ENCODE assay signal across 8 cellular contexts in genomic region chr19:44988896-44989563, GRCh38. TPM values are rescaled to one million over a fixed set of nuclear protein-coding genes. Genes with fewer than 3 reads are reported as not detected.
DNase-seq lines count a peak whose midpoint lies in the region; ATAC-seq, FAIRE-seq and TF ChIP-seq lines count a peak whose summit lies in the region.

No MANE protein-coding gene starts in this region.

- H3K27ac ChIP-seq in GM23338 (ENCODE audit: low read depth) (no peak overlapping the region), psoas muscle (no peak overlapping the region), aorta (ENCODE audit: low read depth in 1 of 2, low read length in 2 of 2) (no peak overlapping the region)

- H3K79me2 ChIP-seq in GM23338 (replicated peaks; ENCODE audit: insufficient read depth): no peaks in the 10 kb centered on the region

- H3K27ac Mint-ChIP-seq in GM23338: no peak overlapping the region

- H2AFZ ChIP-seq in GM23338: no peak overlapping the region

- H3K4me2 ChIP-seq in GM23338: no peak overlapping the region

- WGBS in psoas muscle, 3 donors: 64 to 70% (median 69%) methylated on average over 15 of the region's 15 CpGs
- 72 to 74% methylated on average over 15 of the region's 15 CpGs for WGBS in aorta, 2 donors

- intact Hi-C loops in psoas muscle (cut with DNase I): no loop called here
- intact Hi-C loops in aorta (cut with DNase I): no loop called here

- no peaks in the 10 kb centered on the region for H3K9me3 Mint-ChIP-seq in GM23338

- H3F3A ChIP-seq in GM23338 (replicated peaks; ENCODE audit: low read depth): no peaks in the 10 kb centered on the region

- peaks cover 14% of the 10 kb centered on the region for H3K27me3 Mint-ChIP-seq in GM23338 (ENCODE audit: insufficient read depth, low read depth, poor library complexity)

- H3K4me3 Mint-ChIP-seq in GM23338: no peak overlapping the region

- DNase-seq in Ammon's horn (ENCODE audit: low spot score) (peak; percentile 79), GM23338 (ENCODE audit: low spot score) (peak; percentile 87), RCC 7860 (ENCODE audit: low spot score) (peak; percentile 11), germinal center (ENCODE audit: low spot score) (peak; percentile 77), psoas muscle (peak; percentile 72 to 79), aorta (peak; percentile 78 to 89)
- peak; percentile 40 for DNase-seq in activated effector memory CD4-positive, alpha-beta T cell treated with Interleukin-2 at 50 U/mL for 16 hours

- no peak for FAIRE-seq in RCC 7860 (lab: Jason Lieb, UNC)

- H3K9me3 ChIP-seq in psoas muscle (no peaks in the 10 kb centered on the region), aorta (ENCODE audit: control insufficient read depth, low read length) (no peaks in the 10 kb centered on the region)

- H3K4me1 Mint-ChIP-seq in GM23338: no peaks in the 10 kb centered on the region

- H3K4me1 ChIP-seq in GM23338 (ENCODE audit: insufficient read depth): no peaks in the 10 kb centered on the region
- no peaks in the 10 kb centered on the region for H3K4me1 ChIP-seq in psoas muscle
- H3K4me1 ChIP-seq in aorta (ENCODE audit: control insufficient read depth in 1 of 2, insufficient read depth in 2 of 2, low read length in 2 of 2): no peaks in the 10 kb centered on the region

- TF ChIP-seq CTCF in GM23338 (conservative IDR thresholded peaks at IDR 0.05; ENCODE audit: low read depth in 2 of 2) (peak; percentile 68 to 88), psoas muscle (IDR thresholded peaks at IDR 0.05) (peak; percentile 39)

- no peaks in the 10 kb centered on the region for H4K20me1 ChIP-seq in GM23338 (replicated peaks; ENCODE audit: insufficient read depth)

- H3K36me3 ChIP-seq in GM23338 (ENCODE audit: insufficient read depth) (peaks cover 4% of the 10 kb centered on the region; the same call in 1 of the 2 replicates), psoas muscle (ENCODE audit: insufficient read depth in 1 of 2, low read depth in 1 of 2) (peaks cover 8 to 84% of the 10 kb centered on the region in 2 donors), aorta (ENCODE audit: control insufficient read depth in 1 of 2, insufficient read depth in 2 of 2, low read length in 1 of 2) (peaks cover 0 to 7% of the 10 kb centered on the region in 2 donors)

- no peak overlapping the region for H3K4me3 ChIP-seq in GM23338
- no peak overlapping the region for H3K4me3 ChIP-seq in psoas muscle
- no peak overlapping the region for H3K4me3 ChIP-seq in aorta (ENCODE audit: low read length in 2 of 2)

- H3K9me2 ChIP-seq in GM23338 (ENCODE audit: insufficient read depth): no peaks in the 10 kb centered on the region

- peaks cover 38% of the 10 kb centered on the region for H3K36me3 Mint-ChIP-seq in GM23338 (ENCODE audit: low read depth)

- no peaks in the 10 kb centered on the region for H3K27me3 ChIP-seq in GM23338 (ENCODE audit: insufficient read depth)
- no peaks in the 10 kb centered on the region for H3K27me3 ChIP-seq in psoas muscle (ENCODE audit: insufficient read depth in 3 of 3, low read length in 2 of 3)
- no peaks in the 10 kb centered on the region for H3K27me3 ChIP-seq in aorta (ENCODE audit: control insufficient read depth in 1 of 2, insufficient read depth in 2 of 2, low read length in 1 of 2)

- ATAC-seq in GM23338 (peak; percentile 97), psoas muscle (peak; percentile 53 to 75 (median 63)), aorta (ENCODE audit: low FRiP score) (no peak), GM21737 (IDR thresholded peaks at IDR 0.05; ENCODE audit: unreplicated experiment) (no peak)

TF ChIP-seq in GM23338, 12 proteins besides CTCF, POLR2A, EP300 and RAD21 (continues in another document):
- no peak for TF ChIP-seq ZNF114 (CRISPR knock-in tag; IDR thresholded peaks at IDR 0.05)
- TF ChIP-seq EZH2 (IDR thresholded peaks at IDR 0.05; ENCODE audit: low read depth, unreplicated experiment): no peak
- TF ChIP-seq NANOG (IDR thresholded peaks at IDR 0.05; ENCODE audit: borderline replicate concordance): no peak
- TF ChIP-seq POLR2AphosphoS5 (IDR thresholded peaks at IDR 0.05; ENCODE audit: low read depth): no peak
- no peak for TF ChIP-seq ETS1 (IDR thresholded peaks at IDR 0.05)
- TF ChIP-seq ZNF331 (CRISPR knock-in tag; IDR thresholded peaks at IDR 0.05; ENCODE audit: low read depth): no peak
- TF ChIP-seq JUNB (IDR thresholded peaks at IDR 0.05; ENCODE audit: unreplicated experiment): no peak

RNA-seq across cellular contexts. Expression of gene RELB, which starts 12.2 kb away (rescaled TPM):
- total RNA-seq in GM23338 (2014; rRNA removed; shearing (Covaris generic)): 11.1 and 13.1 TPM in 2 replicates
- 7.4 and 7.9 TPM in 2 replicates for polyA plus RNA-seq in GM23338 (2016; fragmentation: Nextera tagmentation; extraction: Ambion mirVana)
- 10 to 100 TPM in 3 of 4 donors, 1 to 10 TPM in 1; 6.5 to 44.0 (median 13.5) TPM for total RNA-seq in psoas muscle
- 10 to 100 TPM; 10.3 to 14.1 (median 12.1) TPM for polyA plus RNA-seq in psoas muscle
- total RNA-seq in aorta: 10 to 100 TPM; 20.2 to 30.0 TPM
- 10 to 100 TPM in 1 of 2 donors, 1 to 10 TPM in 1; 7.0 to 10.6 TPM for polyA plus RNA-seq in aorta

RNA-seq across cellular contexts. Expression of gene CLPTM1, which starts 33.9 kb away (rescaled TPM):
- 70.6 and 71.5 TPM in 2 replicates for total RNA-seq in GM23338 (2014; rRNA removed; shearing (Covaris generic))
- 36.7 and 41.6 TPM in 2 replicates for polyA plus RNA-seq in GM23338 (2016; fragmentation: Nextera tagmentation; extraction: Ambion mirVana)
- 10 to 100 TPM; 78.4 to 98.7 (median 84.8) TPM for total RNA-seq in psoas muscle
- 100 to 1,000 TPM in 1 of 3 donors, 10 to 100 TPM in 2; 77.7 to 129 (median 98.3) TPM for polyA plus RNA-seq in psoas muscle
- 10 to 100 TPM; 70.6 to 72.5 TPM for total RNA-seq in aorta
- 10 to 100 TPM; 25.7 to 81.4 TPM for polyA plus RNA-seq in aorta

RNA-seq across cellular contexts. Expression of gene APOC2, which starts 43.2 kb away (rescaled TPM):
- not detected in 2 replicates for total RNA-seq in GM23338 (2014; rRNA removed; shearing (Covaris generic))
- polyA plus RNA-seq in GM23338 (2016; fragmentation: Nextera tagmentation; extraction: Ambion mirVana) (not detected in 2 replicates), psoas muscle (not detected), aorta (10 to 100 TPM in 1 of 2 donors, not detected in 1; 18.8 TPM)
- total RNA-seq in psoas muscle (under 1 TPM in 1 of 4 donors, not detected in 3; 0.98 TPM), aorta (1 to 10 TPM; 1.2 to 1.5 TPM)

RNA-seq across cellular contexts. Expression of gene APOC4, which starts 47.0 kb away (rescaled TPM):
- total RNA-seq in GM23338 (2014; rRNA removed; shearing (Covaris generic)): not detected in 2 replicates
- polyA plus RNA-seq in GM23338 (2016; fragmentation: Nextera tagmentation; extraction: Ambion mirVana) (not detected in 2 replicates), psoas muscle (not detected), aorta (not detected)
- total RNA-seq in psoas muscle (not detected), aorta (not detected)

RNA-seq across cellular contexts. Expression of gene CLASRP, which starts 49.8 kb away (rescaled TPM):
- total RNA-seq in GM23338 (2014; rRNA removed; shearing (Covaris generic)): 78.7 and 92.3 TPM in 2 replicates
- polyA plus RNA-seq in GM23338 (2016; fragmentation: Nextera tagmentation; extraction: Ambion mirVana) (26.5 and 27.1 TPM in 2 replicates), psoas muscle (10 to 100 TPM; 30.8 to 34.5 (median 33.2) TPM), aorta (100 to 1,000 TPM in 1 of 2 donors, 10 to 100 TPM in 1; 18.2 to 209 TPM)
- total RNA-seq in psoas muscle (10 to 100 TPM; 37.4 to 65.9 (median 47.1) TPM), aorta (100 to 1,000 TPM in 1 of 2 donors, 10 to 100 TPM in 1; 79.9 to 105 TPM)

Comparison
In these comparisons a context has a peak if more than half of its experiments do, and no peak if none do; other contexts are left out.
1. DNase-seq: peak in every context shown above with its lines; median percentile 87 in GM23338; 84 in aorta; 79 in Ammon's horn; 77 in germinal center; 76 in psoas muscle; 40 in activated effector memory CD4-positive, alpha-beta T cell treated with Interleukin-2 at 50 U/mL for 16 hours; 11 in RCC 7860.
2. ATAC-seq: peak in GM23338 (single experiment) and psoas muscle (4 of 4); none in aorta (single experiment) and GM21737 (single experiment).